In genomic region chr19:55473613-55474012, GRCh38 we compare ENCODE assay signal across 13 cellular contexts. TPM values are rescaled to one million over a fixed set of nuclear protein-coding genes. Genes with fewer than 3 reads are reported as not detected.
DNase-seq lines count a peak whose midpoint lies in the region; ATAC-seq lines count a peak whose summit lies in the region.
"Had no signal": no experiment of that assay in that cellular context is flagged by ENCODE, and none has a peak within 500 bp of the region (broad histone marks: within the 10 kb centered on the region; RNA-seq: fewer than 3 reads in every experiment).

No MANE protein-coding gene starts in this region.

- no peaks in the 10 kb centered on the region for H3K27me3 ChIP-seq in iPS-15b (ENCODE audit: control insufficient read depth, insufficient read depth, low read length)
- H3K27me3 ChIP-seq: cardiac muscle cell, transverse colon had no signal

- peak overlapping the region; percentile 31 for H3K4me3 ChIP-seq in iPS-15b (ENCODE audit: low read depth, low read length)
- H3K4me3 ChIP-seq: cardiac muscle cell, transverse colon had no signal

- peaks cover 10% of the 10 kb centered on the region for H3K4me1 ChIP-seq in iPS-15b (ENCODE audit: control insufficient read depth, insufficient read depth, low read length)

- H3K36me3 ChIP-seq in iPS-15b (ENCODE audit: control insufficient read depth, insufficient read depth, low read length), result no peaks in the 10 kb centered on the region
- H3K36me3 ChIP-seq: cardiac muscle cell, transverse colon had no signal

- no peak overlapping the region for H3K9ac ChIP-seq in iPS-15b (ENCODE audit: low read depth, low read length)
- H3K9ac ChIP-seq: KMS-11 had no signal

- no peaks in the 10 kb centered on the region for H3K9me3 ChIP-seq in iPS-15b (ENCODE audit: control insufficient read depth, insufficient read depth, low read length)
- H3K9me3 ChIP-seq: transverse colon had no signal

- no peak for ATAC-seq in GM19455 (IDR thresholded peaks at IDR 0.05; ENCODE audit: unreplicated experiment)
- ATAC-seq: right cardiac atrium had no signal

- intact Hi-C loops in posterior cingulate gyrus (cut with DNase I), result no loop called here

- DNase-seq in A172 (ENCODE audit: low spot score) (peak; percentile 54), LoVo (ENCODE audit: low spot score) (peak; percentile 13), posterior cingulate gyrus (no peak), NCI-H526 treated with DMSO at 0.1 percent for 48 hours (lab: John Stamatoyannopoulos, UW) (no peak)
- DNase-seq: activated CD4-positive, alpha-beta T cell treated with anti-CD3 and anti-CD28 coated beads, Interleukin-2, amount 10 ng/mL, durations not matched to agents 24 days and 14 days; DMS53; NCI-H2029 treated with DMSO at 0.1 percent for 48 hours; transverse colon had no signal

RNA-seq across cellular contexts. Expression of gene ZNF628, which starts 2.8 kb away (rescaled TPM):
- 4.1 and 4.8 TPM in 2 replicates for total RNA-seq in A172 (2014; rRNA removed; shearing (Covaris generic))

RNA-seq across cellular contexts. Expression of gene C19orf85, which starts 9.1 kb away (rescaled TPM):
- 0.07 TPM in 1 of 2 replicates, not detected in the other for total RNA-seq in A172 (2014; rRNA removed; shearing (Covaris generic))
- total RNA-seq: activated CD4-positive, alpha-beta T cell treated with anti-CD3 and anti-CD28 coated beads, Interleukin-2, amount 10 ng/mL, durations not matched to agents 24 days and 14 days; cardiac muscle cell; right cardiac atrium; transverse colon had no signal

RNA-seq across cellular contexts. Expression of gene NAT14, which starts 11.4 kb away (rescaled TPM):
- 56.2 and 65.7 TPM in 2 replicates for total RNA-seq in A172 (2014; rRNA removed; shearing (Covaris generic))

RNA-seq across cellular contexts. Expression of gene ISOC2, which starts 12.2 kb away (rescaled TPM):
- total RNA-seq in A172 (2014; rRNA removed; shearing (Covaris generic)), result 114 and 139 TPM in 2 replicates

RNA-seq across cellular contexts. Expression of gene SSC5D, which starts 14.6 kb away (rescaled TPM):
- 1.1 and 1.2 TPM in 2 replicates for total RNA-seq in A172 (2014; rRNA removed; shearing (Covaris generic))

Comparison
In these comparisons a context has a peak if more than half of its experiments do, and no peak if none do; other contexts are left out.
1. DNase-seq: peak in A172 (single experiment) and LoVo (single experiment); none in posterior cingulate gyrus (0 of 10) and NCI-H526 treated with DMSO at 0.1 percent for 48 hours (single experiment).